Comparison of ENCODE assay signal across 29 cellular contexts in the genomic region with DNA sequence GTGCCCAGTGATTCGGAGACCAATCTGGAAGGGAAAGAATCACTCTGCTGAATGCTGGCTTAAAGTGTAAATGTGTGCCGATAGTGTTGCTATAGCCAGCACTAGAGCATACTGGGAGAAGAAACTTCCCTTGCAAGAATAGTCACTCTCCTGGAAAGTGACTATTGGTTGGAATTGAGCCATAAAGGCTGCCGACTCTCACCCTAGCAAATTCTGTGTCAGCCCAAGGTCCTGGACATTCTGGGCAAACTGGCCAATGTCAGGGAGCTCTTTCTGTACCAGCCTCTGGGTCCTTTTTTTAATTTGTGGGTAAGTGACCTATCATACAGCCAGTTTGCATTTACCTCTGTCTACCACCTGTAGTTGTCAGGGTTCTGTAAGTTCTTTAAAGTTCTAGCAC. TPM values are rescaled to one million over a fixed set of nuclear protein-coding genes. Genes with fewer than 3 reads are reported as not detected.
"Had no signal": no experiment of that assay in that cellular context is flagged by ENCODE, and none has a peak within 500 bp of the region (broad histone marks: within the 10 kb centered on the region; RNA-seq: fewer than 3 reads in every experiment).

No MANE protein-coding gene starts in this region.

- ATAC-seq: activated CD8-positive, alpha-beta T cell treated with anti-CD3 and anti-CD28 coated beads for 36 hours; activated naive CD8-positive, alpha-beta T cell treated with anti-CD3 and anti-CD28 coated beads, Interleukin-2, amount 50 U/mL, for 24 hours; activated T-cell treated with anti-CD3 and anti-CD28 coated beads, Interleukin-2, amount 50 U/mL, for 4 hours; activated T-helper 17 cell treated with anti-CD3 and anti-CD28 coated beads, Interleukin-2, amount 50 U/mL, for 72 hours; left ventricle myocardium superior; naive thymus-derived CD4-positive, alpha-beta T cell; right cardiac atrium; stimulated activated naive CD8-positive, alpha-beta T cell treated with anti-CD3 and anti-CD28 coated beads, Interleukin-15, Interleukin-2, amounts not matched to agents 100 U/mL and 50 U/mL, for 24 hours; T-cell had no signal

- H3K27me3 ChIP-seq: testis, uterus had no signal

- H3K27ac Mint-ChIP-seq: activated B cell treated with CpG ODN at 0.5 μM for 24 hours; activated CD8-positive, alpha-beta T cell treated with anti-CD3 and anti-CD28 coated beads for 36 hours; activated naive CD4-positive, alpha-beta T cell treated with anti-CD3 and anti-CD28 coated beads, Interleukin-2, amount 50 U/mL, for 24 hours; activated naive CD8-positive, alpha-beta T cell treated with anti-CD3 and anti-CD28 coated beads, Interleukin-2, amount 50 U/mL, for 24 hours; activated T-helper 17 cell treated with anti-CD3 and anti-CD28 coated beads, Interleukin-2, amount 50 U/mL, for 72 hours; dendritic cell treated with granulocyte-macrophage colony-stimulating factor and Interleukin-4, amounts not matched to agents 40 ng/mL and 50 ng/mL, for 4 days; naive thymus-derived CD4-positive, alpha-beta T cell; T-cell had no signal

- H3K9me3 ChIP-seq: esophagus squamous epithelium, testis, uterus had no signal

- DNase-seq: activated B cell treated with CpG ODN at 0.5 μM for 24 hours; activated CD4-positive, alpha-beta T cell treated with anti-CD3 and anti-CD28 coated beads, Interleukin-2, amount 50 U/mL, for 1 hour; activated CD8-positive, alpha-beta T cell treated with anti-CD3 and anti-CD28 coated beads for 36 hours; activated naive CD8-positive, alpha-beta T cell treated with anti-CD3 and anti-CD28 coated beads, Interleukin-2, amount 50 U/mL, for 24 hours; activated T-cell treated with anti-CD3 and anti-CD28 coated beads, Interleukin-2, amount 50 U/mL, for 4 hours; amygdala; central memory CD4-positive, alpha-beta T cell; effector CD4-positive, alpha-beta T cell; esophagus squamous epithelium; foreskin melanocyte; glutamatergic neuron; left ventricle myocardium superior; naive thymus-derived CD4-positive, alpha-beta T cell; nucleus accumbens; right cardiac atrium; stimulated activated CD4-positive, alpha-beta T cell treated with anti-CD3 and anti-CD28 coated beads, Interleukin-2, amount 100 ng/mL, for 48 hours; stimulated activated naive CD8-positive, alpha-beta T cell treated with anti-CD3 and anti-CD28 coated beads, Interleukin-15, Interleukin-2, amounts not matched to agents 100 U/mL and 50 U/mL, for 24 hours; T-cell; testis; trophoblast cell; uterus had no signal

- H3K4me1 ChIP-seq: esophagus squamous epithelium, parathyroid adenoma, testis, uterus had no signal

- H3K79me2 ChIP-seq: parathyroid adenoma had no signal

- H3K27ac ChIP-seq: epithelial cell of prostate, esophagus squamous epithelium, parathyroid adenoma, testis, uterus had no signal

- H2AFZ ChIP-seq: parathyroid adenoma had no signal

- H3K4me1 Mint-ChIP-seq: activated naive CD4-positive, alpha-beta T cell treated with anti-CD3 and anti-CD28 coated beads, Interleukin-2, amount 50 U/mL, for 24 hours; activated T-helper 17 cell treated with anti-CD3 and anti-CD28 coated beads, Interleukin-2, amount 50 U/mL, for 72 hours; T-cell had no signal

- H3K36me3 Mint-ChIP-seq: activated naive CD4-positive, alpha-beta T cell treated with anti-CD3 and anti-CD28 coated beads, Interleukin-2, amount 50 U/mL, for 24 hours; naive thymus-derived CD4-positive, alpha-beta T cell; T-cell had no signal

- H3K4me3 ChIP-seq: esophagus squamous epithelium, testis, uterus had no signal

- H3K9ac ChIP-seq: parathyroid adenoma had no signal

- H3K36me3 ChIP-seq: esophagus squamous epithelium, uterus had no signal

- H3K4me3 Mint-ChIP-seq: activated B cell treated with CpG ODN at 0.5 μM for 24 hours; activated CD8-positive, alpha-beta T cell treated with anti-CD3 and anti-CD28 coated beads for 36 hours; activated naive CD4-positive, alpha-beta T cell treated with anti-CD3 and anti-CD28 coated beads, Interleukin-2, amount 50 U/mL, for 24 hours; activated naive CD8-positive, alpha-beta T cell treated with anti-CD3 and anti-CD28 coated beads, Interleukin-2, amount 50 U/mL, for 24 hours; activated T-cell treated with anti-CD3 and anti-CD28 coated beads, Interleukin-2, amount 50 U/mL, for 4 hours; activated T-helper 17 cell treated with anti-CD3 and anti-CD28 coated beads, Interleukin-2, amount 50 U/mL, for 72 hours; dendritic cell treated with granulocyte-macrophage colony-stimulating factor and Interleukin-4, amounts not matched to agents 40 ng/mL and 50 ng/mL, for 4 days; naive thymus-derived CD4-positive, alpha-beta T cell; neural crest cell; T-cell had no signal

- H3K9me3 Mint-ChIP-seq: activated B cell treated with CpG ODN at 0.5 μM for 24 hours; activated CD8-positive, alpha-beta T cell treated with anti-CD3 and anti-CD28 coated beads for 36 hours; activated naive CD4-positive, alpha-beta T cell treated with anti-CD3 and anti-CD28 coated beads, Interleukin-2, amount 50 U/mL, for 24 hours; activated naive CD8-positive, alpha-beta T cell treated with anti-CD3 and anti-CD28 coated beads, Interleukin-2, amount 50 U/mL, for 24 hours; activated T-cell treated with anti-CD3 and anti-CD28 coated beads, Interleukin-2, amount 50 U/mL, for 4 hours; activated T-helper 17 cell treated with anti-CD3 and anti-CD28 coated beads, Interleukin-2, amount 50 U/mL, for 72 hours; dendritic cell treated with granulocyte-macrophage colony-stimulating factor and Interleukin-4, amounts not matched to agents 40 ng/mL and 50 ng/mL, for 4 days; naive thymus-derived CD4-positive, alpha-beta T cell; neural crest cell; T-cell had no signal

RNA-seq across cellular contexts. Expression of a gene that starts 44.3 kb away (rescaled TPM):
- total RNA-seq: esophagus squamous epithelium, left ventricle myocardium superior, lung microvascular endothelial cell, neural crest cell, pulmonary artery endothelial cell, right cardiac atrium had no signal
- polyA plus RNA-seq: naive thymus-derived CD4-positive, alpha-beta T cell; right cardiac atrium had no signal
